9 cellular contexts compared by ENCODE assay signal in genomic region chr16:278863-279366, GRCh38. TPM values are rescaled to one million over a fixed set of nuclear protein-coding genes. Genes with fewer than 3 reads are reported as not detected.
DNase-seq lines count a peak whose midpoint lies in the region; ATAC-seq, FAIRE-seq and TF ChIP-seq lines count a peak whose summit lies in the region.
"Had no signal": no experiment of that assay in that cellular context is flagged by ENCODE, and none has a peak within 500 bp of the region (broad histone marks: within the 10 kb centered on the region; RNA-seq: fewer than 3 reads in every experiment).

No MANE protein-coding gene starts in this region.

- H3K27ac Mint-ChIP-seq in activated CD4-positive, alpha-beta memory T cell treated with anti-CD3 and anti-CD28 coated beads for 36 hours = no peak overlapping the region

- no peaks in the 10 kb centered on the region for H3K9me1 ChIP-seq in keratinocyte (ENCODE audit: control insufficient read depth, extremely low read depth, insufficient read depth, low read length)

- TF ChIP-seq CTCF in keratinocyte (optimal IDR thresholded peaks at IDR 0.05 in 1 of 3, IDR thresholded peaks at IDR 0.05 in 1 of 3, conservative IDR thresholded peaks at IDR 0.05 in 1 of 3; ENCODE audit: extremely low read depth in 1 of 3, insufficient read depth in 2 of 3, low read length in 3 of 3) = no peak

- peaks cover 5% of the 10 kb centered on the region for H3K4me1 Mint-ChIP-seq in activated CD4-positive, alpha-beta memory T cell treated with anti-CD3 and anti-CD28 coated beads for 36 hours (ENCODE audit: low read depth)

- dilution Hi-C loops in keratinocyte (cut with MboI; ENCODE audit: extremely low pct_ligation_motif_present, low sequenced_read_pairs) = no loop called here

- H3K4me2 ChIP-seq in keratinocyte (ENCODE audit: control insufficient read depth, extremely low read depth, insufficient read depth, low read depth, low read length) = no peak overlapping the region

- peak; percentile 46 for DNase-seq in NCI-H345 (lab: John Stamatoyannopoulos, UW)
- DNase-seq in NCI-H345 treated with DMSO at 0.1 percent for 48 hours (lab: John Stamatoyannopoulos, UW; ENCODE audit: unreplicated experiment) = no peak
- DNase-seq in NCI-H1105 (lab: John Stamatoyannopoulos, UW) = peak; percentile 41
- DNase-seq in activated CD4-positive, alpha-beta memory T cell treated with anti-CD3 and anti-CD28 coated beads for 36 hours = peak; percentile 49
- DNase-seq in keratinocyte (ENCODE audit: low read depth, low spot score) = no peak
- DNase-seq in foreskin melanocyte = no peak

- no peaks in the 10 kb centered on the region for H4K20me1 ChIP-seq in keratinocyte (ENCODE audit: control insufficient read depth, extremely low read depth, insufficient read depth, low read length)

- intact Hi-C loops in activated CD4-positive, alpha-beta memory T cell treated with anti-CD3 and anti-CD28 coated beads for 36 hours (cut with micrococcal nuclease) = no loop called here

- H3K4me3 Mint-ChIP-seq in activated CD4-positive, alpha-beta memory T cell treated with anti-CD3 and anti-CD28 coated beads for 36 hours = no peak overlapping the region

- no peaks in the 10 kb centered on the region for H3K79me2 ChIP-seq in keratinocyte (ENCODE audit: control insufficient read depth, insufficient read depth, low read length)

- H3K27me3 ChIP-seq in keratinocyte (ENCODE audit: control insufficient read depth, extremely low read depth, insufficient read depth, low read length) = peaks cover 71% of the 10 kb centered on the region

- no peak overlapping the region for H3K27ac ChIP-seq in keratinocyte (ENCODE audit: control insufficient read depth, insufficient read depth, low read length)

- POLR2A ChIA-PET in activated CD4-positive, alpha-beta memory T cell treated with anti-CD3 and anti-CD28 coated beads for 36 hours (lab: Charles Lee) = interaction anchor here (1.0 kb wide), 1 partner anchor 43 kb away, joined by 4 read pairs; no protein-coding TSS in a partner anchor

- peaks cover 18% of the 10 kb centered on the region for H3K27me3 Mint-ChIP-seq in activated CD4-positive, alpha-beta memory T cell treated with anti-CD3 and anti-CD28 coated beads for 36 hours

- no peak overlapping the region for H3K9ac ChIP-seq in keratinocyte (ENCODE audit: control insufficient read depth, extremely low read depth, insufficient read depth, low read length)

- H3K4me1 ChIP-seq in keratinocyte (ENCODE audit: control insufficient read depth, extremely low read depth, insufficient read depth, low read length) = no peaks in the 10 kb centered on the region

- FAIRE-seq in keratinocyte (lab: Jason Lieb, UNC) = peak; percentile 78

- ATAC-seq in HG03097 (IDR thresholded peaks at IDR 0.05; ENCODE audit: low FRiP score, unreplicated experiment) (no peak), GM21786 (IDR thresholded peaks at IDR 0.05; ENCODE audit: unreplicated experiment) (no peak)

- H3K36me3 ChIP-seq in keratinocyte (ENCODE audit: control insufficient read depth in 2 of 2, extremely low read depth in 1 of 2, insufficient read depth in 2 of 2, low read length in 2 of 2) = no peaks in the 10 kb centered on the region

- H3K4me3 ChIP-seq in keratinocyte (ENCODE audit: control insufficient read depth in 2 of 3, extremely low read depth in 1 of 3, insufficient read depth in 2 of 3, low read depth in 1 of 3, low read length in 3 of 3) = no peak overlapping the region

- no peaks in the 10 kb centered on the region for H3K36me3 Mint-ChIP-seq in activated CD4-positive, alpha-beta memory T cell treated with anti-CD3 and anti-CD28 coated beads for 36 hours

- CTCF ChIA-PET in activated CD4-positive, alpha-beta memory T cell treated with anti-CD3 and anti-CD28 coated beads for 36 hours (lab: Charles Lee) = interaction anchor here (1.0 kb wide), 1 partner anchor 31 kb away, joined by 3 read pairs; no protein-coding TSS in a partner anchor

- H3K9me3 Mint-ChIP-seq in activated CD4-positive, alpha-beta memory T cell treated with anti-CD3 and anti-CD28 coated beads for 36 hours = no peaks in the 10 kb centered on the region

- no peak overlapping the region for H2AFZ ChIP-seq in keratinocyte (ENCODE audit: control insufficient read depth, low read length)

- H3K9me3 ChIP-seq in keratinocyte (ENCODE audit: control insufficient read depth, low read depth, low read length) = no peaks in the 10 kb centered on the region

RNA-seq across cellular contexts. Expression of gene ARHGDIG, which starts 1.5 kb away (rescaled TPM):
- not detected for total RNA-seq in activated CD4-positive, alpha-beta memory T cell treated with anti-CD3 and anti-CD28 coated beads for 36 hours
- polyA plus RNA-seq in keratinocyte = 0.14 to 0.17 TPM in 2 of 3 replicates, not detected in the other
- polyA plus RNA-seq in keratinocyte (2011; ENCODE audit: low read depth) = not detected
- 0.40 TPM in 1 of 2 replicates, not detected in the other for polyA plus RNA-seq in keratinocyte (2011; cell fraction: cytosol; rRNA removed)
- not detected in 2 replicates for polyA plus RNA-seq in keratinocyte (2011; cell fraction: nucleus; rRNA removed)
- polyA plus RNA-seq in keratinocyte (2012; ENCODE audit: low replicate concordance) = 0.31 TPM in 1 of 2 replicates, not detected in the other
- polyA minus RNA-seq in keratinocyte = not detected in 3 replicates
- polyA minus RNA-seq in keratinocyte (2011; cell fraction: cytosol; rRNA and poly(A)+ RNA removed) = not detected
- not detected in 2 replicates for polyA minus RNA-seq in keratinocyte (2011; cell fraction: nucleus; rRNA and poly(A)+ RNA removed)
- total RNA-seq: subcutaneous adipose tissue had no signal

RNA-seq across cellular contexts. Expression of gene RGS11, which starts 3.2 kb away (rescaled TPM):
- under 1 TPM in 1 of 2 experiments, not detected in 1; 0.14 TPM for total RNA-seq in activated CD4-positive, alpha-beta memory T cell treated with anti-CD3 and anti-CD28 coated beads for 36 hours
- 0.05 TPM in 2 of 3 replicates, not detected in the other for polyA plus RNA-seq in keratinocyte
- 0.31 TPM for polyA plus RNA-seq in keratinocyte (2011; ENCODE audit: low read depth)
- polyA plus RNA-seq in keratinocyte (2011; cell fraction: cytosol; rRNA removed) = not detected in 2 replicates
- polyA plus RNA-seq in keratinocyte (2011; cell fraction: nucleus; rRNA removed) = 0.33 and 0.60 TPM in 2 replicates
- 0.27 TPM in 1 of 2 replicates, not detected in the other for polyA plus RNA-seq in keratinocyte (2012; ENCODE audit: low replicate concordance)
- not detected in 3 replicates for polyA minus RNA-seq in keratinocyte
- not detected for polyA minus RNA-seq in keratinocyte (2011; cell fraction: cytosol; rRNA and poly(A)+ RNA removed)
- polyA minus RNA-seq in keratinocyte (2011; cell fraction: nucleus; rRNA and poly(A)+ RNA removed) = 0.23 and 0.42 TPM in 2 replicates

RNA-seq across cellular contexts. Expression of gene PDIA2, which starts 4.0 kb away (rescaled TPM):
- total RNA-seq in activated CD4-positive, alpha-beta memory T cell treated with anti-CD3 and anti-CD28 coated beads for 36 hours = not detected
- 0.18 to 0.46 TPM (median 0.42 TPM) in 3 replicates for polyA plus RNA-seq in keratinocyte
- not detected for polyA plus RNA-seq in keratinocyte (2011; ENCODE audit: low read depth)
- 0.10 and 0.13 TPM in 2 replicates for polyA plus RNA-seq in keratinocyte (2011; cell fraction: cytosol; rRNA removed)
- 0.41 and 0.43 TPM in 2 replicates for polyA plus RNA-seq in keratinocyte (2011; cell fraction: nucleus; rRNA removed)
- polyA plus RNA-seq in keratinocyte (2012; ENCODE audit: low replicate concordance) = 0.25 and 0.38 TPM in 2 replicates
- polyA minus RNA-seq in keratinocyte = 0.35 to 2.1 TPM in 2 of 3 replicates, not detected in the other
- not detected for polyA minus RNA-seq in keratinocyte (2011; cell fraction: cytosol; rRNA and poly(A)+ RNA removed)
- not detected in 2 replicates for polyA minus RNA-seq in keratinocyte (2011; cell fraction: nucleus; rRNA and poly(A)+ RNA removed)

RNA-seq across cellular contexts. Expression of gene FAM234A, which starts 44.3 kb away (rescaled TPM):
- total RNA-seq in activated CD4-positive, alpha-beta memory T cell treated with anti-CD3 and anti-CD28 coated beads for 36 hours = 10 to 100 TPM; 15.7 to 18.4 TPM
- polyA plus RNA-seq in keratinocyte = 18.3 to 37.2 TPM (median 18.4 TPM) in 3 replicates
- polyA plus RNA-seq in keratinocyte (2011; ENCODE audit: low read depth) = 10.4 TPM
- polyA plus RNA-seq in keratinocyte (2011; cell fraction: cytosol; rRNA removed) = 15.3 and 34.2 TPM in 2 replicates
- 39.1 and 52.0 TPM in 2 replicates for polyA plus RNA-seq in keratinocyte (2011; cell fraction: nucleus; rRNA removed)
- 40.6 and 43.0 TPM in 2 replicates for polyA plus RNA-seq in keratinocyte (2012; ENCODE audit: low replicate concordance)
- 14.6 to 36.5 TPM (median 16.4 TPM) in 3 replicates for polyA minus RNA-seq in keratinocyte
- 34.5 TPM for polyA minus RNA-seq in keratinocyte (2011; cell fraction: cytosol; rRNA and poly(A)+ RNA removed)
- 30.6 and 31.3 TPM in 2 replicates for polyA minus RNA-seq in keratinocyte (2011; cell fraction: nucleus; rRNA and poly(A)+ RNA removed)

RNA-seq across cellular contexts. Expression of gene LUC7L, which starts 49.7 kb away (rescaled TPM):
- total RNA-seq in activated CD4-positive, alpha-beta memory T cell treated with anti-CD3 and anti-CD28 coated beads for 36 hours = 10 to 100 TPM; 57.0 to 60.8 TPM
- 23.7 to 31.2 TPM (median 31.0 TPM) in 3 replicates for polyA plus RNA-seq in keratinocyte
- 76.9 TPM for polyA plus RNA-seq in keratinocyte (2011; ENCODE audit: low read depth)
- 9.3 and 13.2 TPM in 2 replicates for polyA plus RNA-seq in keratinocyte (2011; cell fraction: cytosol; rRNA removed)
- 94.6 and 103 TPM in 2 replicates for polyA plus RNA-seq in keratinocyte (2011; cell fraction: nucleus; rRNA removed)
- 33.7 and 41.1 TPM in 2 replicates for polyA plus RNA-seq in keratinocyte (2012; ENCODE audit: low replicate concordance)
- polyA minus RNA-seq in keratinocyte = 9.5 to 23.1 TPM (median 9.9 TPM) in 3 replicates
- 10.2 TPM for polyA minus RNA-seq in keratinocyte (2011; cell fraction: cytosol; rRNA and poly(A)+ RNA removed)
- polyA minus RNA-seq in keratinocyte (2011; cell fraction: nucleus; rRNA and poly(A)+ RNA removed) = 23.5 and 38.8 TPM in 2 replicates

Comparison
In these comparisons a context has a peak if more than half of its experiments do, and no peak if none do; other contexts are left out.
1. DNase-seq: peak in NCI-H345 (single experiment), NCI-H1105 (single experiment) and activated CD4-positive, alpha-beta memory T cell treated with anti-CD3 and anti-CD28 coated beads for 36 hours (single experiment); none in NCI-H345 treated with DMSO at 0.1 percent for 48 hours (single experiment), keratinocyte (single experiment) and foreskin melanocyte (single experiment).